8 cellular contexts compared by ENCODE assay signal in genomic region chr7:103065666-103066065, GRCh38. TPM values are rescaled to one million over a fixed set of nuclear protein-coding genes. Genes with fewer than 3 reads are reported as not detected.
DNase-seq lines count a peak whose midpoint lies in the region; ATAC-seq and TF ChIP-seq lines count a peak whose summit lies in the region.

No MANE protein-coding gene starts in this region.

- H3K27me3 ChIP-seq in SJCRH30 (no peaks in the 10 kb centered on the region), kidney epithelial cell (ENCODE audit: control insufficient read depth, insufficient read depth, low read length) (no peaks in the 10 kb centered on the region), transverse colon (no peaks in the 10 kb centered on the region)

- in situ Hi-C loops in transverse colon (cut with MboI; ENCODE audit: low pct_ligation_motif_present in 1 of 4, low pct_unique_long_range_greater_than_20kb in 1 of 4, low sequenced_read_pairs in 3 of 4): loop anchor here in 3 of 4 donors (25.0 kb wide), 1 partner anchor 303 kb away; no protein-coding TSS in a partner anchor

- H3K36me3 Mint-ChIP-seq in activated naive CD8-positive, alpha-beta T cell treated with anti-CD3 and anti-CD28 coated beads, Interleukin-2, amount 10 ng/mL, durations not matched to agents 7 days and 5 days: no peaks in the 10 kb centered on the region

- intact Hi-C loops in transverse colon (cut with DNase I; ENCODE audit: low total_unique reads): no loop called here

- H3K27ac ChIP-seq in SJCRH30 (no peak overlapping the region), transverse colon (no peak overlapping the region)

- H3K4me3 ChIP-seq in SJCRH30 (no peak overlapping the region), kidney epithelial cell (ENCODE audit: low read depth, low read length) (no peak overlapping the region), transverse colon (no peak overlapping the region)

- H3K4me1 Mint-ChIP-seq in activated naive CD8-positive, alpha-beta T cell treated with anti-CD3 and anti-CD28 coated beads, Interleukin-2, amount 10 ng/mL, durations not matched to agents 7 days and 5 days: peaks cover 1% of the 10 kb centered on the region

- TF ChIP-seq CTCF in kidney epithelial cell (IDR thresholded peaks at IDR 0.05; ENCODE audit: insufficient read depth, low read length, poor library complexity, severe bottlenecking) (peak; percentile 54), transverse colon (IDR thresholded peaks at IDR 0.05) (peak in 2 of 5 experiments; percentile 12 to 28)

- H3K27me3 Mint-ChIP-seq in activated naive CD8-positive, alpha-beta T cell treated with anti-CD3 and anti-CD28 coated beads, Interleukin-2, amount 10 ng/mL, durations not matched to agents 7 days and 5 days: peaks cover 3% of the 10 kb centered on the region

- no peak overlapping the region for H3K27ac Mint-ChIP-seq in activated naive CD8-positive, alpha-beta T cell treated with anti-CD3 and anti-CD28 coated beads, Interleukin-2, amount 10 ng/mL, durations not matched to agents 7 days and 5 days

- ATAC-seq in HG02678 (IDR thresholded peaks at IDR 0.05; ENCODE audit: unreplicated experiment) (peak; percentile 69), HG03025 (IDR thresholded peaks at IDR 0.05; ENCODE audit: low FRiP score, unreplicated experiment) (no peak)
- ATAC-seq in activated naive CD8-positive, alpha-beta T cell treated with anti-CD3 and anti-CD28 coated beads, Interleukin-2, amount 10 ng/mL, durations not matched to agents 7 days and 5 days (ENCODE audit: low read depth): peak; percentile 50

- no peak overlapping the region for H3K4me3 Mint-ChIP-seq in activated naive CD8-positive, alpha-beta T cell treated with anti-CD3 and anti-CD28 coated beads, Interleukin-2, amount 10 ng/mL, durations not matched to agents 7 days and 5 days

- TF ChIP-seq POLR2A in transverse colon (IDR thresholded peaks at IDR 0.05): no peak

- H3K4me1 ChIP-seq in SJCRH30: no peaks in the 10 kb centered on the region
- H3K4me1 ChIP-seq in transverse colon: no peaks in the 10 kb centered on the region

- TF ChIP-seq EP300 in transverse colon (IDR thresholded peaks at IDR 0.05; ENCODE audit: low read depth): no peak

- POLR2A ChIA-PET in activated naive CD8-positive, alpha-beta T cell treated with anti-CD3 and anti-CD28 coated beads, Interleukin-2, amount 10 ng/mL, durations not matched to agents 7 days and 5 days (lab: Charles Lee): no interaction called here

- DNase-seq in ELR (ENCODE audit: low read depth) (peak; percentile 68), SJCRH30 (peak; percentile 83 to 86), kidney epithelial cell (ENCODE audit: low read depth) (no peak), transverse colon (peak; percentile 21), HPDE6-E6E7 (ENCODE audit: extremely low spot score) (no peak)
- peak; percentile 61 for DNase-seq in activated naive CD8-positive, alpha-beta T cell treated with anti-CD3 and anti-CD28 coated beads, Interleukin-2, amount 10 ng/mL, durations not matched to agents 7 days and 5 days

- H3K9me3 ChIP-seq in SJCRH30 (replicated peaks): peaks cover 6% of the 10 kb centered on the region
- H3K9me3 ChIP-seq in transverse colon: no peaks in the 10 kb centered on the region

- no peaks in the 10 kb centered on the region for H3K36me3 ChIP-seq in SJCRH30
- no peaks in the 10 kb centered on the region for H3K36me3 ChIP-seq in kidney epithelial cell (ENCODE audit: control insufficient read depth, insufficient read depth, low read length)
- H3K36me3 ChIP-seq in transverse colon: no peaks in the 10 kb centered on the region

- 8% methylated on average over 1 of the region's 1 CpG; no CpG with 5 or more reads in 1 of the 2 donors for WGBS in transverse colon (ENCODE audit: low coverage in 1 of 2), 2 donors

- no peaks in the 10 kb centered on the region for H3K9me3 Mint-ChIP-seq in activated naive CD8-positive, alpha-beta T cell treated with anti-CD3 and anti-CD28 coated beads, Interleukin-2, amount 10 ng/mL, durations not matched to agents 7 days and 5 days

RNA-seq across cellular contexts. Expression of gene FBXL13, which starts 8.9 kb away (rescaled TPM):
- total RNA-seq in SJCRH30 (2014; rRNA removed; shearing (Covaris generic)): 0.75 and 0.76 TPM in 2 replicates
- 1 to 10 TPM in 1 of 2 experiments, under 1 TPM in 1; 0.65 to 1.4 TPM for total RNA-seq in activated naive CD8-positive, alpha-beta T cell treated with anti-CD3 and anti-CD28 coated beads, Interleukin-2, amount 10 ng/mL, durations not matched to agents 7 days and 5 days
- 3.1 and 3.6 TPM in 2 replicates for total RNA-seq in kidney epithelial cell
- total RNA-seq in transverse colon: 1 to 10 TPM in 2 of 4 donors, under 1 TPM in 1, not detected in 1; 0.96 to 6.8 (median 1.9) TPM

RNA-seq across cellular contexts. Expression of gene ARMC10, which starts 9.3 kb away (rescaled TPM):
- 27.4 and 31.2 TPM in 2 replicates for total RNA-seq in SJCRH30 (2014; rRNA removed; shearing (Covaris generic))
- total RNA-seq in activated naive CD8-positive, alpha-beta T cell treated with anti-CD3 and anti-CD28 coated beads, Interleukin-2, amount 10 ng/mL, durations not matched to agents 7 days and 5 days: 10 to 100 TPM; 22.1 to 27.7 TPM
- total RNA-seq in kidney epithelial cell (26.4 and 34.7 TPM in 2 replicates), transverse colon (10 to 100 TPM; 12.7 to 50.7 (median 27.0) TPM)

Comparison
In these comparisons a context has a peak if more than half of its experiments do, and no peak if none do; other contexts are left out.
1. DNase-seq: peak in ELR (single experiment), SJCRH30 (2 of 2), activated naive CD8-positive, alpha-beta T cell treated with anti-CD3 and anti-CD28 coated beads, Interleukin-2, amount 10 ng/mL, durations not matched to agents 7 days and 5 days (single experiment) and transverse colon (single experiment); none in kidney epithelial cell (single experiment) and HPDE6-E6E7 (single experiment).